Comparison of ENCODE assay signal across 2 cellular contexts in genomic region chr5:115611873-115612272, GRCh38.
TF ChIP-seq lines count a peak whose summit lies in the region.

No MANE protein-coding gene starts in this region.

TF ChIP-seq in HCT116, 20 proteins besides CTCF, POLR2A, EP300 and RAD21:
- TF ChIP-seq POLR2AphosphoS5 (IDR thresholded peaks at IDR 0.05; ENCODE audit: low read depth, low read length) (no peak), EZH2phosphoT487 (IDR thresholded peaks at IDR 0.05; ENCODE audit: borderline replicate concordance) (no peak), REST (IDR thresholded peaks at IDR 0.05; ENCODE audit: low read depth) (no peak), MAX (IDR thresholded peaks at IDR 0.05) (no peak), CEBPB (IDR thresholded peaks at IDR 0.05; ENCODE audit: low read depth) (no peak), ZFX (IDR thresholded peaks at IDR 0.05) (no peak), FOSL1 (IDR thresholded peaks at IDR 0.05; ENCODE audit: low read depth) (no peak), TCF7L2 (IDR thresholded peaks at IDR 0.05; ENCODE audit: borderline replicate concordance, extremely low read depth, insufficient read depth, insufficient read length) (no peak), ELF1 (IDR thresholded peaks at IDR 0.05; ENCODE audit: borderline replicate concordance, low read depth) (no peak), YY1 (IDR thresholded peaks at IDR 0.05; ENCODE audit: extremely low read depth, insufficient replicate concordance, low read depth, low read length) (no peak), ZBTB33 (IDR thresholded peaks at IDR 0.05; ENCODE audit: extremely low read depth, insufficient replicate concordance, low read length) (no peak), JUND (IDR thresholded peaks at IDR 0.05) (no peak), SRF (IDR thresholded peaks at IDR 0.05; ENCODE audit: low read depth) (no peak), SIN3A (IDR thresholded peaks at IDR 0.05; ENCODE audit: low read depth) (no peak), EGR1 (IDR thresholded peaks at IDR 0.05; ENCODE audit: low read depth) (no peak), ZNF274 (IDR thresholded peaks at IDR 0.05; ENCODE audit: low read depth, low read length) (no peak)
TF ChIP-seq in HCT116: peak in this region for 0.

TF ChIP-seq in GM12878, 131 proteins besides CTCF, POLR2A, EP300 and RAD21:
- no peak for TF ChIP-seq RBBP5 (conservative IDR thresholded peaks at IDR 0.05)
- TF ChIP-seq ZNF24 (IDR thresholded peaks at IDR 0.05), result no peak
- TF ChIP-seq ZBTB4 (CRISPR knock-in tag; IDR thresholded peaks at IDR 0.05), result no peak
- TF ChIP-seq SMC3 (IDR thresholded peaks at IDR 0.05; ENCODE audit: borderline replicate concordance, low read length), result no peak
- TF ChIP-seq ZZZ3 (IDR thresholded peaks at IDR 0.05; ENCODE audit: control insufficient read depth, insufficient read length, low read depth), result no peak
- TF ChIP-seq BRCA1 (IDR thresholded peaks at IDR 0.05; ENCODE audit: low read depth, low read length), result no peak
- TF ChIP-seq TBL1XR1 (IDR thresholded peaks at IDR 0.05; ENCODE audit: low read depth, low read length), result no peak
- TF ChIP-seq HDAC6 (IDR thresholded peaks at IDR 0.05; ENCODE audit: unreplicated experiment), result no peak
- no peak for TF ChIP-seq MYB (IDR thresholded peaks at IDR 0.05; ENCODE audit: borderline replicate concordance, low read depth, low read length)
- TF ChIP-seq RELB (IDR thresholded peaks at IDR 0.05; ENCODE audit: low read depth), result no peak
- TF ChIP-seq IRF3 (IDR thresholded peaks at IDR 0.05), result no peak
- TF ChIP-seq EED (IDR thresholded peaks at IDR 0.05; ENCODE audit: low read depth), result no peak
- TF ChIP-seq IKZF1 (conservative IDR thresholded peaks at IDR 0.05), result no peak
- no peak for TF ChIP-seq SPI1 (IDR thresholded peaks at IDR 0.05; ENCODE audit: borderline replicate concordance, insufficient read depth, low read depth, low read length)
- no peak for TF ChIP-seq MLLT1 (IDR thresholded peaks at IDR 0.05)
- no peak for TF ChIP-seq NR2C1 (IDR thresholded peaks at IDR 0.05)
- TF ChIP-seq EZH2 (IDR thresholded peaks at IDR 0.05; ENCODE audit: borderline replicate concordance, control insufficient read depth, low read depth, low read length), result no peak
